Comparison of ENCODE assay signal across 8 cellular contexts in genomic region chrX:129932137-129932791, GRCh38. TPM values are rescaled to one million over a fixed set of nuclear protein-coding genes. Genes with fewer than 3 reads are reported as not detected.
DNase-seq lines count a peak whose midpoint lies in the region; ATAC-seq and TF ChIP-seq lines count a peak whose summit lies in the region.

No MANE protein-coding gene starts in this region.

- TF ChIP-seq CTCF in GM13977 (IDR thresholded peaks at IDR 0.05; ENCODE audit: extremely low read depth, insufficient read depth, missing control alignments) (no peak), right lobe of liver (IDR thresholded peaks at IDR 0.05) (no peak)

- peak overlapping the region; percentile 33 to 52 (median 49) for H3K4me3 ChIP-seq in right lobe of liver

- H3K27ac ChIP-seq in right lobe of liver, result no peak overlapping the region

- no peaks in the 10 kb centered on the region for H3K27me3 ChIP-seq in right lobe of liver

- no peaks in the 10 kb centered on the region for H3K9me3 ChIP-seq in right lobe of liver

- intact Hi-C loops in right lobe of liver (cut with DNase I), result no loop called here

- no peaks in the 10 kb centered on the region for H3K36me3 ChIP-seq in right lobe of liver

- in situ Hi-C loops in GM13977 (cut with MboI; ENCODE audit: low pct_unique_long_range_greater_than_20kb, low sequenced_read_pairs, unreplicated experiment), result no loop called here

- DNase-seq in GM13977 (ENCODE audit: low spot score) (peak; percentile 93), NCI-H510A treated with DMSO at 0.1 percent for 48 hours (lab: John Stamatoyannopoulos, UW) (peak; percentile 85), dermis blood vessel endothelial cell (peak; percentile 86), right lobe of liver (peak; percentile 88 to 90 (median 90))
- peak; percentile 72 to 76 for DNase-seq in activated CD4-positive, alpha-beta T cell treated with anti-CD3 and anti-CD28 coated beads, Interleukin-2, amount 50 U/mL, for 4 hours
- DNase-seq in stimulated activated CD4-positive, alpha-beta T cell treated with anti-CD3 and anti-CD28 coated beads, Interleukin-4, amount 100 ng/mL, for 1 hour, result peak; percentile 70

- 36% methylated on average over 33 of the region's 84 CpGs for WGBS in right lobe of liver (ENCODE audit: insufficient coverage, low coverage, low lambda C conversion rate, missing lambda C conversion rate)

- peak; percentile 11 for TF ChIP-seq POLR2A in right lobe of liver (IDR thresholded peaks at IDR 0.05)

- H3K4me1 ChIP-seq in right lobe of liver, result no peaks in the 10 kb centered on the region

- ATAC-seq in HG03039 (IDR thresholded peaks at IDR 0.05; ENCODE audit: unreplicated experiment), result peak; percentile 69
- peak; percentile 81 to 86 (median 83) for ATAC-seq in right lobe of liver
- ATAC-seq in GM21576 (IDR thresholded peaks at IDR 0.05; ENCODE audit: unreplicated experiment), result no peak

RNA-seq across cellular contexts. Expression of gene UTP14A, which starts 26.3 kb away (rescaled TPM):
- total RNA-seq in dermis blood vessel endothelial cell (20.9 and 25.0 TPM in 2 replicates), right lobe of liver (10 to 100 TPM in 1 of 6 experiments, 1 to 10 TPM in 5; 4.2 to 10.6 (median 6.6) TPM)

RNA-seq across cellular contexts. Expression of gene BCORL1, which starts 50.2 kb away (rescaled TPM):
- total RNA-seq in dermis blood vessel endothelial cell, result 3.4 and 7.1 TPM in 2 replicates
- 1 to 10 TPM; 2.7 to 9.0 (median 4.8) TPM for total RNA-seq in right lobe of liver
